ENCODE assay signal across 20 cellular contexts in the genomic region with DNA sequence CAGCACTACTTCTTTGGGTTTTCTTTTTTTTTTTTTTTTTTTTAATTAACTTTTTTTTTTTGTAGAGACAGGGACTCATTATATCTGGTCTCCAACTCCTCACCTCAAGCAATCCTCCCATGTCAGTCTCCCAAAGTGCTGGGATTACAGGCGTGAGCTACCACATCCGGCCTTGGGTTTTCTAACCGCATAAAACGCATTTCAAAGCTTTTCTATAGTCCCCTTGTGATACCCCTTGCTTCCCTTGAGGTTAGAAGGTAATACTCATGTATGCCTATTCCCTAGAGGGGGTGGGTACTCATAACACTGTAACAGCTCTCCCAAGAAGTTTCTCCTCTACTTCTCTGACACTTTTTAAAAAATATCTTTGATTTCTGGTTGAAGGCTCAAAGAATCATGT.
"Had no signal": no experiment of that assay in that cellular context is flagged by ENCODE, and none has a peak within 500 bp of the region (broad histone marks: within the 10 kb centered on the region; RNA-seq: fewer than 3 reads in every experiment).

No MANE protein-coding gene starts in this region.

- H3K36me3 ChIP-seq: heart left ventricle, neural progenitor cell, right lobe of liver, thoracic aorta, tibial nerve, upper lobe of left lung had no signal

- H3K9me3 ChIP-seq: right lobe of liver, thoracic aorta, upper lobe of left lung had no signal

- H3K27me3 ChIP-seq: heart left ventricle, hepatocyte, neural progenitor cell, right lobe of liver, tibial nerve, upper lobe of left lung had no signal

- H3K27ac ChIP-seq: heart left ventricle, hepatocyte, neural progenitor cell, parathyroid adenoma, right lobe of liver, thoracic aorta, tibial nerve, upper lobe of left lung had no signal

- H3K79me2 ChIP-seq: hepatocyte, parathyroid adenoma had no signal

- ATAC-seq: effector memory CD8-positive, alpha-beta T cell; heart left ventricle; left lobe of liver; naive thymus-derived CD4-positive, alpha-beta T cell; right lobe of liver; stimulated activated naive B cell treated with anti-CD40 and anti-IgM and Interleukin-4, amounts not matched to agents 10 μg/mL and 1 μg/mL and 100 μg/mL, for 72 hours had no signal

- DNase-seq: cortex of kidney; effector memory CD8-positive, alpha-beta T cell; erythroblast; heart left ventricle; kidney; midbrain; naive thymus-derived CD4-positive, alpha-beta T cell; right lobe of liver; small intestine; stimulated activated CD4-positive, alpha-beta T cell treated with anti-CD3 and anti-CD28 coated beads, Interleukin-15, amount 100 ng/mL, for 24 hours; stimulated activated CD4-positive, alpha-beta T cell treated with anti-CD3 and anti-CD28 coated beads, Interleukin-2, amount 100 ng/mL, for 48 hours; stimulated activated naive B cell treated with anti-CD40 and anti-IgM and Interleukin-4, amounts not matched to agents 10 μg/mL and 1 μg/mL and 100 μg/mL, for 72 hours; upper lobe of left lung had no signal

- H3K4me3 ChIP-seq: heart left ventricle, hepatocyte, lung, neural progenitor cell, right lobe of liver, thoracic aorta, tibial nerve, upper lobe of left lung had no signal

- H3K9ac ChIP-seq: neural progenitor cell, parathyroid adenoma had no signal

- H3K4me1 ChIP-seq: heart left ventricle, neural progenitor cell, parathyroid adenoma, tibial nerve, upper lobe of left lung had no signal

- H3K4me2 ChIP-seq: hepatocyte, neural progenitor cell had no signal
